In genomic region chr19:39498262-39499081, GRCh38 we compare ENCODE assay signal across 8 cellular contexts. TPM values are rescaled to one million over a fixed set of nuclear protein-coding genes. Genes with fewer than 3 reads are reported as not detected.
DNase-seq lines count a peak whose midpoint lies in the region; ATAC-seq and TF ChIP-seq lines count a peak whose summit lies in the region.

A gene with protein sequence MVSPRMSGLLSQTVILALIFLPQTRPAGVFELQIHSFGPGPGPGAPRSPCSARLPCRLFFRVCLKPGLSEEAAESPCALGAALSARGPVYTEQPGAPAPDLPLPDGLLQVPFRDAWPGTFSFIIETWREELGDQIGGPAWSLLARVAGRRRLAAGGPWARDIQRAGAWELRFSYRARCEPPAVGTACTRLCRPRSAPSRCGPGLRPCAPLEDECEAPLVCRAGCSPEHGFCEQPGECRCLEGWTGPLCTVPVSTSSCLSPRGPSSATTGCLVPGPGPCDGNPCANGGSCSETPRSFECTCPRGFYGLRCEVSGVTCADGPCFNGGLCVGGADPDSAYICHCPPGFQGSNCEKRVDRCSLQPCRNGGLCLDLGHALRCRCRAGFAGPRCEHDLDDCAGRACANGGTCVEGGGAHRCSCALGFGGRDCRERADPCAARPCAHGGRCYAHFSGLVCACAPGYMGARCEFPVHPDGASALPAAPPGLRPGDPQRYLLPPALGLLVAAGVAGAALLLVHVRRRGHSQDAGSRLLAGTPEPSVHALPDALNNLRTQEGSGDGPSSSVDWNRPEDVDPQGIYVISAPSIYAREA (plus strand): TSS chr19:39498947. CDS start chr19:39498975, 28 bp downstream.

- no peaks in the 10 kb centered on the region for H3F3A ChIP-seq in smooth muscle cell (ENCODE audit: low read depth)

- H3K9me3 ChIP-seq in smooth muscle cell (replicated peaks; ENCODE audit: low read depth): no peaks in the 10 kb centered on the region

- H3K4me1 ChIP-seq in smooth muscle cell (ENCODE audit: low read depth): peaks cover 13% of the 10 kb centered on the region

- H3K79me2 ChIP-seq in smooth muscle cell (ENCODE audit: low read depth): no peaks in the 10 kb centered on the region

- H3K4me1 Mint-ChIP-seq in IgD-negative memory B cell: peaks cover 11 to 16% (median 12%) of the 10 kb centered on the region in 3 donors
- H3K4me1 Mint-ChIP-seq in endothelial cell (ENCODE audit: unreplicated experiment): peaks cover 16% of the 10 kb centered on the region

- WGBS in smooth muscle cell (ENCODE audit: low lambda C conversion rate): 5% methylated on average over 24 of the region's 38 CpGs

- H3K27ac Mint-ChIP-seq in IgD-negative memory B cell (peak within 1 kb of the TSS in 2 of 3 donors; percentile 3 to 6), endothelial cell (ENCODE audit: unreplicated experiment) (peak within 1 kb of the TSS; percentile 62)

- peak within 1 kb of the TSS; percentile 2 for H2AFZ ChIP-seq in smooth muscle cell (ENCODE audit: low read depth)

- TF ChIP-seq CTCF in C4-2B (conservative IDR thresholded peaks at IDR 0.05) (no peak), endothelial cell (IDR thresholded peaks at IDR 0.05; ENCODE audit: unreplicated experiment) (no peak), smooth muscle cell (IDR thresholded peaks at IDR 0.05; ENCODE audit: borderline replicate concordance, insufficient read depth, poor library complexity, severe bottlenecking) (no peak)

- H3K36me3 Mint-ChIP-seq in IgD-negative memory B cell: no peaks in the 10 kb centered on the region
- peaks cover 16% of the 10 kb centered on the region for H3K36me3 Mint-ChIP-seq in endothelial cell (ENCODE audit: low read depth, unreplicated experiment)

- no peaks in the 10 kb centered on the region for H4K20me1 ChIP-seq in smooth muscle cell (ENCODE audit: low read depth)

- H3K4me3 Mint-ChIP-seq in IgD-negative memory B cell (peak within 1 kb of the TSS; percentile 71 to 88 (median 82)), endothelial cell (ENCODE audit: unreplicated experiment) (peak within 1 kb of the TSS; percentile 97)

- peak within 1 kb of the TSS; percentile 84 for H3K4me2 ChIP-seq in smooth muscle cell

- H3K9me3 Mint-ChIP-seq in IgD-negative memory B cell (no peaks in the 10 kb centered on the region), endothelial cell (ENCODE audit: unreplicated experiment) (peaks cover 4% of the 10 kb centered on the region)

- peak within 1 kb of the TSS; percentile 2; the same call in 1 of the 2 replicates for H3K27ac ChIP-seq in C4-2B
- H3K27ac ChIP-seq in smooth muscle cell (ENCODE audit: low read depth): no peak within 1 kb of the TSS

- H3K4me3 ChIP-seq in smooth muscle cell: peak within 1 kb of the TSS; percentile 37

- H3K36me3 ChIP-seq in smooth muscle cell (ENCODE audit: low read depth): no peaks in the 10 kb centered on the region

- peaks cover 31% of the 10 kb centered on the region for H3K27me3 Mint-ChIP-seq in IgD-negative memory B cell
- peaks cover 10% of the 10 kb centered on the region for H3K27me3 Mint-ChIP-seq in endothelial cell (ENCODE audit: unreplicated experiment)

- H3K9ac ChIP-seq in smooth muscle cell (ENCODE audit: low read depth): no peak within 1 kb of the TSS

- H3K27me3 ChIP-seq in smooth muscle cell (ENCODE audit: low read depth): peaks cover 46% of the 10 kb centered on the region

- peak; percentile 14 for DNase-seq in RPMI8226
- peak; percentile 33 for DNase-seq in endothelial cell (ENCODE audit: low spot score)
- DNase-seq in smooth muscle cell (lab: John Stamatoyannopoulos, UW; ENCODE audit: unreplicated experiment): peak; percentile 11
- no peak for DNase-seq in AML-193 (lab: John Stamatoyannopoulos, UW)

- ATAC-seq in HG02798 (IDR thresholded peaks at IDR 0.05; ENCODE audit: poor library complexity, unreplicated experiment) (no peak), GM18870 (IDR thresholded peaks at IDR 0.05; ENCODE audit: unreplicated experiment) (no peak)

RNA-seq across cellular contexts. Expression of the gene that starts here (rescaled TPM):
- polyA plus RNA-seq in IgD-negative memory B cell (1.5 TPM), smooth muscle cell (0.80 and 1.6 TPM in 2 replicates)
- total RNA-seq in endothelial cell (ENCODE audit: unreplicated experiment) (42.7 TPM), smooth muscle cell (0.54 and 9.3 TPM in 2 replicates)

Comparison
In these comparisons a context has a peak if more than half of its experiments do, and no peak if none do; other contexts are left out.
1. DNase-seq: peak in RPMI8226 (single experiment), endothelial cell (single experiment) and smooth muscle cell (single experiment); none in AML-193 (0 of 2).